In genomic region chr3:103048371-103048722, GRCh38 we compare ENCODE assay signal across 12 cellular contexts.
DNase-seq lines count a peak whose midpoint lies in the region; ATAC-seq and TF ChIP-seq lines count a peak whose summit lies in the region.
"Had no signal": no experiment of that assay in that cellular context is flagged by ENCODE, and none has a peak within 500 bp of the region (broad histone marks: within the 10 kb centered on the region; RNA-seq: fewer than 3 reads in every experiment).

No MANE protein-coding gene starts in this region.

- no peak overlapping the region for H3K4me3 ChIP-seq in epithelial cell of proximal tubule (ENCODE audit: low read depth, low read length)
- H3K4me3 ChIP-seq: psoas muscle, thoracic aorta had no signal

- no peak for ATAC-seq in GM21529 (IDR thresholded peaks at IDR 0.05; ENCODE audit: unreplicated experiment)
- ATAC-seq: psoas muscle had no signal

- DNase-seq in SIG-M5 treated with dmso at 0.1 percent for 504 hours (lab: John Stamatoyannopoulos, UW; ENCODE audit: unreplicated experiment) (peak; percentile 18), SIG-M5 (lab: John Stamatoyannopoulos, UW) (no peak), M059J (ENCODE audit: low read depth) (peak; percentile 66), epithelial cell of proximal tubule (ENCODE audit: low read depth) (peak; percentile 53), D341Med (ENCODE audit: low spot score) (no peak), foreskin melanocyte (no peak), NCI-H1417 treated with DMSO at 0.1 percent for 48 hours (lab: John Stamatoyannopoulos, UW) (no peak)
- DNase-seq: activated naive CD4-positive, alpha-beta T cell treated with anti-CD3 and anti-CD28 coated beads for 36 hours; NCI-H510A; psoas muscle had no signal

- no peak for TF ChIP-seq CTCF in epithelial cell of proximal tubule (conservative IDR thresholded peaks at IDR 0.05; ENCODE audit: low read depth, low read length)

Comparison
In these comparisons a context has a peak if more than half of its experiments do, and no peak if none do; other contexts are left out.
1. DNase-seq: peak in SIG-M5 treated with dmso at 0.1 percent for 504 hours (single experiment), M059J (single experiment) and epithelial cell of proximal tubule (single experiment); none in SIG-M5 (single experiment), D341Med (single experiment), foreskin melanocyte (single experiment) and NCI-H1417 treated with DMSO at 0.1 percent for 48 hours (single experiment).